ENCODE assay signal across 8 cellular contexts in genomic region chr6:77466055-77467028, GRCh38. TPM values are rescaled to one million over a fixed set of nuclear protein-coding genes. Genes with fewer than 3 reads are reported as not detected.
DNase-seq lines count a peak whose midpoint lies in the region; ATAC-seq and TF ChIP-seq lines count a peak whose summit lies in the region.

No MANE protein-coding gene starts in this region.

- peak; percentile 51 for DNase-seq in activated CD4-positive, alpha-beta T cell treated with anti-CD3 and anti-CD28 coated beads for 48 hours
- no peak for DNase-seq in activated CD4-positive, alpha-beta T cell treated with anti-CD3 and anti-CD28 coated beads, Interleukin-2, amount 50 U/mL, for 1 hour
- peak; percentile 74 for DNase-seq in IMR-90
- peak; percentile 34 to 44 for DNase-seq in activated T-cell treated with anti-CD3 and anti-CD28 coated beads, Interleukin-2, amount 50 U/mL, for 72 hours
- peak; percentile 12 for DNase-seq in germinal center (ENCODE audit: low spot score)
- DNase-seq in occipital lobe (lab: John Stamatoyannopoulos, UW): peak; percentile 27
- DNase-seq in NCI-H1417 treated with DMSO at 0.1 percent for 48 hours (lab: John Stamatoyannopoulos, UW): no peak

- H3K27ac Mint-ChIP-seq in activated T-cell treated with anti-CD3 and anti-CD28 coated beads, Interleukin-2, amount 50 U/mL, for 72 hours: peak overlapping the region; percentile 84

- H3K36me3 Mint-ChIP-seq in activated T-cell treated with anti-CD3 and anti-CD28 coated beads, Interleukin-2, amount 50 U/mL, for 72 hours (ENCODE audit: insufficient read depth in 2 of 2): peaks cover 5 to 15% of the 10 kb centered on the region in 2 donors

- peak overlapping the region; percentile 69 for H4K91ac ChIP-seq in IMR-90 (ENCODE audit: insufficient read depth, low read depth, low read length)

- H3K9me3 ChIP-seq in IMR-90 (ENCODE audit: control insufficient read depth, insufficient read depth, low read length): no peaks in the 10 kb centered on the region

- peak overlapping the region; percentile 89 to 92 for H3K4me3 Mint-ChIP-seq in activated T-cell treated with anti-CD3 and anti-CD28 coated beads, Interleukin-2, amount 50 U/mL, for 72 hours

- H3K18ac ChIP-seq in IMR-90 (ENCODE audit: low read depth, low read length): peak overlapping the region; percentile 52

- peak overlapping the region; percentile 67 for H2BK120ac ChIP-seq in IMR-90 (ENCODE audit: low read depth, low read length)

- no peak overlapping the region for H2AK5ac ChIP-seq in IMR-90 (ENCODE audit: low read depth, low read length)

- CTCF ChIA-PET in IMR-90 (lab: Yijun Ruan, JAX): interaction anchor here (0.6 to 2.0 kb wide), 9 partner anchors 9 to 1590 kb away, joined by 3 to 11 read pairs (median 3); no protein-coding TSS in a partner anchor

- peak overlapping the region; percentile 46 for H3K4me3 ChIP-seq in IMR-90 (ENCODE audit: insufficient read depth, low read depth, low read length)

- 2% methylated on average over 9 of the region's 36 CpGs; no CpG with 5 or more reads in 1 of the 2 experiments for WGBS in IMR-90 (ENCODE audit: extremely low coverage in 2 of 2, insufficient read length in 1 of 2), 2 experiments

- no peaks in the 10 kb centered on the region; a peak in 1 of 4 replicates for H3K79me1 ChIP-seq in IMR-90 (ENCODE audit: low read depth in 1 of 2, low read length in 2 of 2)

- POLR2A ChIA-PET in IMR-90 (lab: Charles Lee; ENCODE audit: unreplicated experiment): interaction anchor here (0.6 kb wide), 1 partner anchor 15 kb away, joined by 3 read pairs; no protein-coding TSS in a partner anchor

- peak overlapping the region; percentile 67 for H2BK20ac ChIP-seq in IMR-90 (ENCODE audit: low read depth, low read length)

- H2BK5ac ChIP-seq in IMR-90 (ENCODE audit: low read depth, low read length, poor library complexity, severe bottlenecking): no peak overlapping the region

- H3K36me3 ChIP-seq in IMR-90 (ENCODE audit: control insufficient read depth, insufficient read depth, low read length): no peaks in the 10 kb centered on the region

- ATAC-seq in GM21786 (IDR thresholded peaks at IDR 0.05; ENCODE audit: unreplicated experiment): peak; percentile 87
- peak; percentile 81 for ATAC-seq in IMR-90 (ENCODE audit: low read depth)
- peak; percentile 67 to 76 for ATAC-seq in activated T-cell treated with anti-CD3 and anti-CD28 coated beads, Interleukin-2, amount 50 U/mL, for 72 hours (replicated peaks in 1 of 2)

- H3K27me3 ChIP-seq in IMR-90 (ENCODE audit: control insufficient read depth, insufficient read depth, low read length): peaks cover 17% of the 10 kb centered on the region

- no peaks in the 10 kb centered on the region for H3K9me1 ChIP-seq in IMR-90 (ENCODE audit: insufficient read depth, low read length)

- peak overlapping the region; percentile 84; the same call in 1 of the 2 replicates for H3K56ac ChIP-seq in IMR-90 (ENCODE audit: extremely low read depth, insufficient read depth, low read length)

- peak overlapping the region; percentile 84 for H3K23ac ChIP-seq in IMR-90 (ENCODE audit: low read depth, low read length)

- H2AK9ac ChIP-seq in IMR-90 (replicated peaks; ENCODE audit: low read depth, low read length, poor library complexity): peak overlapping the region; percentile 21

- peak; percentile 71 for TF ChIP-seq RAD21 in IMR-90 (IDR thresholded peaks at IDR 0.05; ENCODE audit: low read length)

- peak overlapping the region; percentile 79 for H3K4ac ChIP-seq in IMR-90 (ENCODE audit: low read depth, low read length)

- intact Hi-C loops in IMR-90 (cut with micrococcal nuclease): loop anchor here (1.0 to 10.0 kb wide), 3 partner anchors 1141 to 1608 kb away; partner anchors contain the start of gene PHIP

- H3K27ac ChIP-seq in IMR-90 (ENCODE audit: insufficient read depth, low read length): peak overlapping the region; percentile 38; the same call in 1 of the 2 replicates

- peaks cover 7% of the 10 kb centered on the region for H3K4me1 Mint-ChIP-seq in activated T-cell treated with anti-CD3 and anti-CD28 coated beads, Interleukin-2, amount 50 U/mL, for 72 hours (ENCODE audit: low read depth)

- dilution Hi-C loops in IMR-90 (cut with HindIII; ENCODE audit: low sequenced_read_pairs, unreplicated experiment): no loop called here

- peak overlapping the region; percentile 52 for H3K9ac ChIP-seq in IMR-90 (ENCODE audit: low read depth, low read length)

- no TSS peak for BruUV-seq in IMR-90 (replicated peaks; lab: Mats Ljungman, UMichigan)

- no peaks in the 10 kb centered on the region; the same call in 1 of the 2 replicates for H3K4me1 ChIP-seq in IMR-90 (ENCODE audit: control insufficient read depth, insufficient read depth, low read length)

- peaks cover 59% of the 10 kb centered on the region for H3K27me3 Mint-ChIP-seq in activated T-cell treated with anti-CD3 and anti-CD28 coated beads, Interleukin-2, amount 50 U/mL, for 72 hours (ENCODE audit: low read depth)

- in situ Hi-C loops in IMR-90 (cut with MboI; ENCODE audit: low sequenced_read_pairs): loop anchor here (10.0 to 25.0 kb wide), 2 partner anchors 1146 to 1532 kb away; no protein-coding TSS in a partner anchor

- peak overlapping the region; percentile 94 for H2AFZ ChIP-seq in IMR-90 (replicated peaks; ENCODE audit: low read length, poor library complexity)

- TF ChIP-seq CTCF in IMR-90 (conservative IDR thresholded peaks at IDR 0.05; ENCODE audit: low read depth, low read length): peak; percentile 72

- peak overlapping the region; percentile 53 for H2BK15ac ChIP-seq in IMR-90 (ENCODE audit: low read depth, low read length)

- no peak for TF ChIP-seq POLR2A in IMR-90 (IDR thresholded peaks at IDR 0.05; ENCODE audit: low read depth, low read length)

- peak overlapping the region; percentile 93 to 94 for H4K8ac ChIP-seq in IMR-90 (ENCODE audit: low read depth in 2 of 2, low read length in 2 of 2)

- H3K14ac ChIP-seq in IMR-90 (replicated peaks; ENCODE audit: low read depth, low read length): peak overlapping the region; percentile 88

- H4K20me1 ChIP-seq in IMR-90 (ENCODE audit: insufficient read depth, low read length): no peaks in the 10 kb centered on the region

- H3K4me2 ChIP-seq in IMR-90 (ENCODE audit: low read depth, low read length): peak overlapping the region; percentile 73

- peaks cover 0 to 1% of the 10 kb centered on the region in 2 donors for H3K9me3 Mint-ChIP-seq in activated T-cell treated with anti-CD3 and anti-CD28 coated beads, Interleukin-2, amount 50 U/mL, for 72 hours

- H4K5ac ChIP-seq in IMR-90 (ENCODE audit: low read depth, low read length): peak overlapping the region; percentile 71

TF ChIP-seq in IMR-90, 13 proteins besides CTCF, POLR2A, EP300 and RAD21:
- TF ChIP-seq FOS (IDR thresholded peaks at IDR 0.05; ENCODE audit: low read depth, low read length) (no peak), SMC3 (IDR thresholded peaks at IDR 0.05; ENCODE audit: low read depth, low read length) (peak; percentile 50)

RNA-seq across cellular contexts. Expression of gene HTR1B, which starts 3.1 kb away (rescaled TPM):
- total RNA-seq in IMR-90 (2012; rRNA removed) (under 0.01 and 0.36 TPM in 2 replicates), occipital lobe (0.94 TPM)
- polyA plus RNA-seq in IMR-90 (2012; rRNA removed): 0.24 and 0.27 TPM in 2 replicates
- 0.08 and 0.27 TPM in 2 replicates for polyA plus RNA-seq in IMR-90 (2012; cell fraction: cytosol; rRNA removed)
- 0.30 and 0.47 TPM in 2 replicates for polyA plus RNA-seq in IMR-90 (2012; cell fraction: nucleus; rRNA removed; ENCODE audit: low replicate concordance)
- total RNA-seq in activated T-cell treated with anti-CD3 and anti-CD28 coated beads, Interleukin-2, amount 50 U/mL, for 72 hours: not detected

Comparison
In these comparisons a context has a peak if more than half of its experiments do, and no peak if none do; other contexts are left out.
1. DNase-seq: peak in activated CD4-positive, alpha-beta T cell treated with anti-CD3 and anti-CD28 coated beads for 48 hours (single experiment), IMR-90 (single experiment), activated T-cell treated with anti-CD3 and anti-CD28 coated beads, Interleukin-2, amount 50 U/mL, for 72 hours (2 of 2), germinal center (single experiment) and occipital lobe (single experiment); none in activated CD4-positive, alpha-beta T cell treated with anti-CD3 and anti-CD28 coated beads, Interleukin-2, amount 50 U/mL, for 1 hour (single experiment) and NCI-H1417 treated with DMSO at 0.1 percent for 48 hours (single experiment).
2. Peak in every context shown above with its lines, with median percentiles within 50 percentile points of each other: ATAC-seq.